In the genomic region with DNA sequence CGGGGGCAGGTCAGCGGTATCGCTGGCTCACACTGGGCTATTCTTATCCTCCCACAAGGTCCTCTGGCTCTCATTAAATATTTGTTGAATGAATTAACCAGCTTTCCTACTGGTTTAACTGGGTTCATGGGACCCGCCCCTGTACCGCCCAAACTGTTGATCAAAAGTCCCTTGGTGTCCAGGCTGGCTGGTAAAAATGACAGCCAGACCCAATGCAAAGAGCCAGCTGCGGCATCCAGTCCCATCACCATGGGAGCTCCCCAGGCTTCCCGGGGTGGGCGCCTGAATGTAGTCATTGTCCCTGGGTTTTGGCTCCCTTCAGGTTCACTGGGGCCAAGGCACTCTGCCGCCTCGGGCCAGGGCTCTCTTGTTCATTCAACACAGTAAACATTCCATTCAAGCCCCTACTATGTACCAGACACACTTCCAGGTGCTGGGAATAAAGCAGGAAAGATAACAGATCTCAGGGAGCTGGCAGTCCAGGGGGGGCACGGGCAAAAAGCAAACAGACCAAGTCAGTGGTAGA, we compare ENCODE assay signal across 13 cellular contexts. TPM values are rescaled to one million over a fixed set of nuclear protein-coding genes. Genes with fewer than 3 reads are reported as not detected.
DNase-seq lines count a peak whose midpoint lies in the region; ATAC-seq and TF ChIP-seq lines count a peak whose summit lies in the region.
"Had no signal": no experiment of that assay in that cellular context is flagged by ENCODE, and none has a peak within 500 bp of the region (broad histone marks: within the 10 kb centered on the region; RNA-seq: fewer than 3 reads in every experiment).

No MANE protein-coding gene starts in this region.

- ATAC-seq in mucosa of descending colon: peak; percentile 51
- no peak for ATAC-seq in CD8-positive, alpha-beta T cell

- H3K27ac ChIP-seq in mammary epithelial cell (ENCODE audit: insufficient read depth, low read depth, low read length): no peak overlapping the region
- no peak overlapping the region for H3K27ac ChIP-seq in CD8-positive, alpha-beta T cell (ENCODE audit: low read depth, low read length)
- no peak overlapping the region for H3K27ac ChIP-seq in hepatocyte
- H3K27ac ChIP-seq in testis: no peak overlapping the region
- H3K27ac ChIP-seq: thoracic aorta had no signal

- no peaks in the 10 kb centered on the region for H3K79me2 ChIP-seq in mammary epithelial cell (ENCODE audit: insufficient read depth, low read length)
- H3K79me2 ChIP-seq in hepatocyte: no peaks in the 10 kb centered on the region

- H3K27me3 Mint-ChIP-seq in CD8-positive, alpha-beta T cell (ENCODE audit: low read depth): peaks cover 5% of the 10 kb centered on the region

- no peak for TF ChIP-seq POLR2A in testis (IDR thresholded peaks at IDR 0.05)

- no peaks in the 10 kb centered on the region for H3K36me3 ChIP-seq in mammary epithelial cell (ENCODE audit: insufficient read depth, low read length)
- no peaks in the 10 kb centered on the region for H3K36me3 ChIP-seq in mucosa of descending colon (ENCODE audit: low read depth)
- no peaks in the 10 kb centered on the region for H3K36me3 ChIP-seq in CD8-positive, alpha-beta T cell (ENCODE audit: insufficient read depth, low read length)
- no peaks in the 10 kb centered on the region for H3K36me3 ChIP-seq in hepatocyte (replicated peaks; ENCODE audit: insufficient read depth, low read depth)
- H3K36me3 ChIP-seq in testis (ENCODE audit: low read depth, missing control alignments): no peaks in the 10 kb centered on the region
- H3K36me3 ChIP-seq: thoracic aorta had no signal

- H3K9me2 ChIP-seq in hepatocyte (replicated peaks; ENCODE audit: insufficient read depth): no peaks in the 10 kb centered on the region

- H3K4me1 Mint-ChIP-seq in CD8-positive, alpha-beta T cell (ENCODE audit: low read depth): peaks cover 18% of the 10 kb centered on the region

- no peak for TF ChIP-seq CTCF in mammary epithelial cell (conservative IDR thresholded peaks at IDR 0.05 in 1 of 2, IDR thresholded peaks at IDR 0.05 in 1 of 2; ENCODE audit: extremely low read depth in 1 of 2, insufficient read depth in 1 of 2, low read depth in 1 of 2, low read length in 2 of 2)
- no peak for TF ChIP-seq CTCF in mucosa of descending colon (IDR thresholded peaks at IDR 0.05)
- no peak for TF ChIP-seq CTCF in CD8-positive, alpha-beta T cell (IDR thresholded peaks at IDR 0.05)
- TF ChIP-seq CTCF in hepatocyte (IDR thresholded peaks at IDR 0.05; ENCODE audit: poor library complexity): no peak
- no peak for TF ChIP-seq CTCF in testis (IDR thresholded peaks at IDR 0.05)

- CTCF ChIA-PET in mammary epithelial cell (lab: Charles Lee; ENCODE audit: low non-redundant PET): interaction anchor here (0.5 kb wide), 1 partner anchor 97 kb away, joined by 4 read pairs; no protein-coding TSS in a partner anchor
- CTCF ChIA-PET in CD8-positive, alpha-beta T cell (lab: Charles Lee): no interaction called here

- H3K27me3 ChIP-seq in mammary epithelial cell (ENCODE audit: insufficient read depth, low read length): no peaks in the 10 kb centered on the region
- H3K27me3 ChIP-seq in CD8-positive, alpha-beta T cell (ENCODE audit: insufficient read depth, low read length): no peaks in the 10 kb centered on the region
- no peaks in the 10 kb centered on the region for H3K27me3 ChIP-seq in hepatocyte
- H3K27me3 ChIP-seq in testis: no peaks in the 10 kb centered on the region

- intact Hi-C loops in mammary epithelial cell (cut with micrococcal nuclease): no loop called here
- intact Hi-C loops in mucosa of descending colon (cut with DNase I, micrococcal nuclease): no loop called here
- intact Hi-C loops in CD8-positive, alpha-beta T cell (cut with DNase I, micrococcal nuclease): no loop called here
- intact Hi-C loops in testis (cut with DNase I; ENCODE audit: low total_unique reads): no loop called here

- H3K4me3 Mint-ChIP-seq in CD8-positive, alpha-beta T cell: no peak overlapping the region
- H3K4me3 Mint-ChIP-seq: activated CD4-positive, alpha-beta T cell treated with anti-CD3 and anti-CD28 coated beads, Interleukin-2, amount 10 ng/mL, durations not matched to agents 7 days and 5 days; activated naive CD4-positive, alpha-beta T cell treated with anti-CD3 and anti-CD28 coated beads for 36 hours; nephron progenitor cell had no signal

- no peaks in the 10 kb centered on the region for H3K9me3 Mint-ChIP-seq in CD8-positive, alpha-beta T cell
- H3K9me3 Mint-ChIP-seq: activated CD4-positive, alpha-beta T cell treated with anti-CD3 and anti-CD28 coated beads, Interleukin-2, amount 10 ng/mL, durations not matched to agents 7 days and 5 days; activated naive CD4-positive, alpha-beta T cell treated with anti-CD3 and anti-CD28 coated beads for 36 hours; nephron progenitor cell had no signal

- 2% methylated on average over 11 of the region's 11 CpGs for WGBS in mammary epithelial cell (ENCODE audit: low coverage, missing lambda C conversion rate)
- WGBS in hepatocyte (ENCODE audit: low lambda C conversion rate, missing lambda C conversion rate): 61% methylated on average over 11 of the region's 11 CpGs
- WGBS in testis, 2 donors: 86 to 89% methylated on average over 10 to 11 of the region's 11 CpGs

- peak overlapping the region; percentile 40 for H2AFZ ChIP-seq in mammary epithelial cell (ENCODE audit: low read depth, low read length)
- H2AFZ ChIP-seq in hepatocyte: no peak overlapping the region

- H3K4me3 ChIP-seq in mammary epithelial cell (replicated peaks in 1 of 3; ENCODE audit: insufficient read depth in 1 of 3, low read depth in 2 of 3, low read length in 3 of 3) (no peak overlapping the region), mucosa of descending colon (no peak overlapping the region), hepatocyte (no peak overlapping the region), testis (no peak overlapping the region)
- no peak overlapping the region for H3K4me3 ChIP-seq in CD8-positive, alpha-beta T cell (ENCODE audit: low read depth, low read length)
- H3K4me3 ChIP-seq: thoracic aorta had no signal

- no peaks in the 10 kb centered on the region for H3K36me3 Mint-ChIP-seq in CD8-positive, alpha-beta T cell

- no TSS peak for BruUV-seq in mammary epithelial cell (replicated peaks; lab: Mats Ljungman, UMichigan)

- no peaks in the 10 kb centered on the region for H4K20me1 ChIP-seq in mammary epithelial cell (ENCODE audit: insufficient read depth, low read length)
- no peaks in the 10 kb centered on the region for H4K20me1 ChIP-seq in hepatocyte (ENCODE audit: insufficient read depth, poor library complexity, severe bottlenecking)

- no peak overlapping the region for H3K27ac Mint-ChIP-seq in CD8-positive, alpha-beta T cell
- H3K27ac Mint-ChIP-seq: activated CD4-positive, alpha-beta T cell treated with anti-CD3 and anti-CD28 coated beads, Interleukin-2, amount 10 ng/mL, durations not matched to agents 7 days and 5 days; activated naive CD4-positive, alpha-beta T cell treated with anti-CD3 and anti-CD28 coated beads for 36 hours; nephron progenitor cell had no signal

- DNase-seq in Ammon's horn (ENCODE audit: low spot score) (peak; percentile 93), NCI-H2081 (lab: John Stamatoyannopoulos, UW) (peak; percentile 49 to 70), mammary epithelial cell (peak; percentile 83), mucosa of descending colon (peak; percentile 3 to 59 (median 58)), hepatocyte (ENCODE audit: low spot score) (no peak), AG08396 (ENCODE audit: low spot score) (no peak), testis (no peak)
- DNase-seq in CD8-positive, alpha-beta T cell: no peak
- DNase-seq: activated CD4-positive, alpha-beta T cell treated with anti-CD3 and anti-CD28 coated beads, Interleukin-2, amount 10 ng/mL, durations not matched to agents 7 days and 5 days; nephron progenitor cell; stimulated activated CD4-positive, alpha-beta T cell treated with anti-CD3 and anti-CD28 coated beads, Interleukin-4, amount 100 ng/mL, for 24 hours had no signal

- H3K9me3 ChIP-seq in mammary epithelial cell (replicated peaks; ENCODE audit: insufficient read depth, low read length): no peaks in the 10 kb centered on the region
- H3K9me3 ChIP-seq in mucosa of descending colon: no peaks in the 10 kb centered on the region
- no peaks in the 10 kb centered on the region for H3K9me3 ChIP-seq in CD8-positive, alpha-beta T cell (ENCODE audit: low read length)
- no peaks in the 10 kb centered on the region for H3K9me3 ChIP-seq in hepatocyte (ENCODE audit: low read depth)
- H3K9me3 ChIP-seq in testis: no peaks in the 10 kb centered on the region
- H3K9me3 ChIP-seq: thoracic aorta had no signal

- in situ Hi-C loops in mammary epithelial cell (cut with MboI; ENCODE audit: low sequenced_read_pairs in 2 of 2): no loop called here

- peak overlapping the region; percentile 62 for H3K4me2 ChIP-seq in mammary epithelial cell (ENCODE audit: insufficient read depth, low read depth, low read length)
- no peak overlapping the region for H3K4me2 ChIP-seq in hepatocyte

- H3K9ac ChIP-seq in mammary epithelial cell (ENCODE audit: insufficient read depth, low read length): no peak overlapping the region

- POLR2A ChIA-PET in CD8-positive, alpha-beta T cell (lab: Charles Lee): no interaction called here

- dilution Hi-C loops in mammary epithelial cell (cut with HindIII; ENCODE audit: low sequenced_read_pairs): no loop called here

- H3K4me1 ChIP-seq in mammary epithelial cell (ENCODE audit: insufficient read depth, low read length): peaks cover 27% of the 10 kb centered on the region
- H3K4me1 ChIP-seq in mucosa of descending colon (ENCODE audit: low read depth): peaks cover 31% of the 10 kb centered on the region
- H3K4me1 ChIP-seq in CD8-positive, alpha-beta T cell (ENCODE audit: insufficient read depth, low read length): peaks cover 13% of the 10 kb centered on the region
- H3K4me1 ChIP-seq in hepatocyte (ENCODE audit: insufficient read depth): peaks cover 17% of the 10 kb centered on the region
- H3K4me1 ChIP-seq in testis: no peaks in the 10 kb centered on the region

RNA-seq across cellular contexts. Expression of gene ATP2C2, which starts 11.7 kb away (rescaled TPM):
- total RNA-seq in mammary epithelial cell: under 1 TPM; 0.19 to 0.67 TPM
- not detected for polyA plus RNA-seq in mammary epithelial cell
- polyA minus RNA-seq in mammary epithelial cell: not detected
- 100 to 1,000 TPM in 2 of 3 donors, 10 to 100 TPM in 1; 98.8 to 322 (median 159) TPM for total RNA-seq in mucosa of descending colon
- not detected for total RNA-seq in CD8-positive, alpha-beta T cell
- 6.0 and 12.2 TPM in 2 replicates for total RNA-seq in hepatocyte
- polyA plus RNA-seq in hepatocyte: 6.8 and 7.2 TPM in 2 replicates
- 1 to 10 TPM; 1.1 to 3.0 TPM for total RNA-seq in testis
- 5.8 TPM for polyA plus RNA-seq in testis (ENCODE audit: insufficient read depth, low read depth, low replicate concordance)
- total RNA-seq: activated CD4-positive, alpha-beta T cell treated with anti-CD3 and anti-CD28 coated beads, Interleukin-2, amount 10 ng/mL, durations not matched to agents 7 days and 5 days; activated naive CD4-positive, alpha-beta T cell treated with anti-CD3 and anti-CD28 coated beads for 36 hours had no signal

Comparison
In these comparisons a context has a peak if more than half of its experiments do, and no peak if none do; other contexts are left out.
1. DNase-seq: peak in Ammon's horn (single experiment), NCI-H2081 (2 of 2), mammary epithelial cell (single experiment) and mucosa of descending colon (3 of 3); none in CD8-positive, alpha-beta T cell (0 of 7), hepatocyte (single experiment), AG08396 (single experiment) and testis (single experiment).